In the genomic region with DNA sequence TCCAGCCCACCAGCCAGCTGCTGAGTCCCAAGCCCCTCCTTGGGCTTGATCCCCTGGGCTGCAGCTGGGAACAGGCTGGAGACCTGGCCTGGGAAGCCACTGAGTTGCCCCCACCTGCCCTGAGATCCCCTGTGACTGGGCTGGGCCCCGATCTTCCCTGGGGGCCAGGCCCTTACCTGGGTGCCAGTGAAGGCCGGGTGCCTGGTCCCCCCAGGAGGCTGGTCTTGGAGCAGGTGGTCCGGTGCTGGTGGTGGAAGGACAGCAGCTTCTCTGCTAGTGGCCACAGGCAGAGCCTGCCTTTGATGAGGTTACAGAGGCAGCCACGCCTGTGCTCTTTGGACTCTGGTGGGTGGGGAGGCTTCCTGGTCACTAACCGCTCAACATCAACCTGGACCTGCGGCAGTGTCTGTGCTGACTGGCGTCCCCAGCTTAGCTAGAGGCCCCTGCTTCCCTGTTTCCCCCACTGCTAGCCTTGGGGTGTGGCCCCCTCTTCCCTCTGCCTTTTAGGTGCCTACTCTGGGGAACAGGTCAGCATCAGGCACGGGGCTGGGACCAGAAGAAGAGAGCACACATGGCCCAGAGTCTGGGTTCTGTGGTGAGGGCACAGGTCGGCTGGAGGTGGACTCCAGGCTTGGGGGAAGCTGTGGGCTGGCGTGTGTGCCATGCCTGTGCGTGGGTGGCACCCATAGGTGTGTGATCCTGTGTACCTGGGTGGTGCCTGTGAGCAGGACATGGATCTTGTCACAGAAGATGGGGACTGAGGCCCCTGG, we compare ENCODE assay signal across 1 cellular context.
TF ChIP-seq lines count a peak whose summit lies in the region.

A gene with protein sequence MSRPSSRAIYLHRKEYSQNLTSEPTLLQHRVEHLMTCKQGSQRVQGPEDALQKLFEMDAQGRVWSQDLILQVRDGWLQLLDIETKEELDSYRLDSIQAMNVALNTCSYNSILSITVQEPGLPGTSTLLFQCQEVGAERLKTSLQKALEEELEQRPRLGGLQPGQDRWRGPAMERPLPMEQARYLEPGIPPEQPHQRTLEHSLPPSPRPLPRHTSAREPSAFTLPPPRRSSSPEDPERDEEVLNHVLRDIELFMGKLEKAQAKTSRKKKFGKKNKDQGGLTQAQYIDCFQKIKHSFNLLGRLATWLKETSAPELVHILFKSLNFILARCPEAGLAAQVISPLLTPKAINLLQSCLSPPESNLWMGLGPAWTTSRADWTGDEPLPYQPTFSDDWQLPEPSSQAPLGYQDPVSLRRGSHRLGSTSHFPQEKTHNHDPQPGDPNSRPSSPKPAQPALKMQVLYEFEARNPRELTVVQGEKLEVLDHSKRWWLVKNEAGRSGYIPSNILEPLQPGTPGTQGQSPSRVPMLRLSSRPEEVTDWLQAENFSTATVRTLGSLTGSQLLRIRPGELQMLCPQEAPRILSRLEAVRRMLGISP (minus strand): TSS at position 278 of the 770 bp plus-strand sequence. CDS start 2,174 bp downstream, outside the sequence.

TF ChIP-seq in HepG2, 621 proteins besides CTCF, POLR2A, EP300 and RAD21 (continued from another document):
- TF ChIP-seq, protein P1, sequence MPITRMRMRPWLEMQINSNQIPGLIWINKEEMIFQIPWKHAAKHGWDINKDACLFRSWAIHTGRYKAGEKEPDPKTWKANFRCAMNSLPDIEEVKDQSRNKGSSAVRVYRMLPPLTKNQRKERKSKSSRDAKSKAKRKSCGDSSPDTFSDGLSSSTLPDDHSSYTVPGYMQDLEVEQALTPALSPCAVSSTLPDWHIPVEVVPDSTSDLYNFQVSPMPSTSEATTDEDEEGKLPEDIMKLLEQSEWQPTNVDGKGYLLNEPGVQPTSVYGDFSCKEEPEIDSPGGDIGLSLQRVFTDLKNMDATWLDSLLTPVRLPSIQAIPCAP (CRISPR knock-in tag; IDR thresholded peaks at IDR 0.05; ENCODE audit: low read depth) = no peak
- TF ChIP-seq LCORL (IDR thresholded peaks at IDR 0.05) = no peak
- peak; percentile 86 for TF ChIP-seq LCORL (CRISPR knock-in tag; IDR thresholded peaks at IDR 0.05)
- no peak for TF ChIP-seq ZNF589 (CRISPR knock-in tag; conservative IDR thresholded peaks at IDR 0.05)
- TF ChIP-seq ZC3H4 (CRISPR knock-in tag; IDR thresholded peaks at IDR 0.05; ENCODE audit: borderline replicate concordance) = no peak
- no peak for TF ChIP-seq SIX4 (CRISPR knock-in tag; IDR thresholded peaks at IDR 0.05)
- TF ChIP-seq ZSCAN29 (CRISPR knock-in tag; conservative IDR thresholded peaks at IDR 0.05) = 0 out of 2 replicates have a peak, but pooled peaks have one; percentile 30
- TF ChIP-seq TCF12 (IDR thresholded peaks at IDR 0.05) = no peak
- peak; percentile 62; the same call in 1 of the 2 replicates for TF ChIP-seq TCF12 (CRISPR knock-in tag; IDR thresholded peaks at IDR 0.05)
- TF ChIP-seq, protein P2, sequence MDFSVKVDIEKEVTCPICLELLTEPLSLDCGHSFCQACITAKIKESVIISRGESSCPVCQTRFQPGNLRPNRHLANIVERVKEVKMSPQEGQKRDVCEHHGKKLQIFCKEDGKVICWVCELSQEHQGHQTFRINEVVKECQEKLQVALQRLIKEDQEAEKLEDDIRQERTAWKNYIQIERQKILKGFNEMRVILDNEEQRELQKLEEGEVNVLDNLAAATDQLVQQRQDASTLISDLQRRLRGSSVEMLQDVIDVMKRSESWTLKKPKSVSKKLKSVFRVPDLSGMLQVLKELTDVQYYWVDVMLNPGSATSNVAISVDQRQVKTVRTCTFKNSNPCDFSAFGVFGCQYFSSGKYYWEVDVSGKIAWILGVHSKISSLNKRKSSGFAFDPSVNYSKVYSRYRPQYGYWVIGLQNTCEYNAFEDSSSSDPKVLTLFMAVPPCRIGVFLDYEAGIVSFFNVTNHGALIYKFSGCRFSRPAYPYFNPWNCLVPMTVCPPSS (IDR thresholded peaks at IDR 0.05) = no peak
- 0 out of 2 replicates have a peak, but pooled peaks have one; percentile 63 for TF ChIP-seq THYN1 (CRISPR knock-in tag; IDR thresholded peaks at IDR 0.05; ENCODE audit: borderline replicate concordance, low read depth)
- TF ChIP-seq ZNF670 (CRISPR knock-in tag; IDR thresholded peaks at IDR 0.05; ENCODE audit: borderline replicate concordance) = no peak
- no peak for TF ChIP-seq PRPF4 (IDR thresholded peaks at IDR 0.05; ENCODE audit: low read depth, low read length, poor library complexity, severe bottlenecking)
- TF ChIP-seq STAG1 (CRISPR knock-in tag; IDR thresholded peaks at IDR 0.05) = no peak
- peak; percentile 45; the same call in 1 of the 2 replicates for TF ChIP-seq THAP11 (CRISPR knock-in tag; IDR thresholded peaks at IDR 0.05)
- no peak for TF ChIP-seq ZNF674 (CRISPR knock-in tag; IDR thresholded peaks at IDR 0.05; ENCODE audit: low read depth)
- no peak for TF ChIP-seq JUN (CRISPR knock-in tag; IDR thresholded peaks at IDR 0.05)
- TF ChIP-seq, protein P3, sequence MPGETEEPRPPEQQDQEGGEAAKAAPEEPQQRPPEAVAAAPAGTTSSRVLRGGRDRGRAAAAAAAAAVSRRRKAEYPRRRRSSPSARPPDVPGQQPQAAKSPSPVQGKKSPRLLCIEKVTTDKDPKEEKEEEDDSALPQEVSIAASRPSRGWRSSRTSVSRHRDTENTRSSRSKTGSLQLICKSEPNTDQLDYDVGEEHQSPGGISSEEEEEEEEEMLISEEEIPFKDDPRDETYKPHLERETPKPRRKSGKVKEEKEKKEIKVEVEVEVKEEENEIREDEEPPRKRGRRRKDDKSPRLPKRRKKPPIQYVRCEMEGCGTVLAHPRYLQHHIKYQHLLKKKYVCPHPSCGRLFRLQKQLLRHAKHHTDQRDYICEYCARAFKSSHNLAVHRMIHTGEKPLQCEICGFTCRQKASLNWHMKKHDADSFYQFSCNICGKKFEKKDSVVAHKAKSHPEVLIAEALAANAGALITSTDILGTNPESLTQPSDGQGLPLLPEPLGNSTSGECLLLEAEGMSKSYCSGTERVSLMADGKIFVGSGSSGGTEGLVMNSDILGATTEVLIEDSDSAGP (CRISPR knock-in tag; IDR thresholded peaks at IDR 0.05; ENCODE audit: borderline replicate concordance) = peak; percentile 87
- no peak for TF ChIP-seq NAIF1 (CRISPR knock-in tag; IDR thresholded peaks at IDR 0.05; ENCODE audit: borderline replicate concordance)
- TF ChIP-seq SALL2 (CRISPR knock-in tag; IDR thresholded peaks at IDR 0.05) = no peak
- TF ChIP-seq ZNF775 (CRISPR knock-in tag; IDR thresholded peaks at IDR 0.05; ENCODE audit: borderline replicate concordance) = no peak
- TF ChIP-seq, protein P4, sequence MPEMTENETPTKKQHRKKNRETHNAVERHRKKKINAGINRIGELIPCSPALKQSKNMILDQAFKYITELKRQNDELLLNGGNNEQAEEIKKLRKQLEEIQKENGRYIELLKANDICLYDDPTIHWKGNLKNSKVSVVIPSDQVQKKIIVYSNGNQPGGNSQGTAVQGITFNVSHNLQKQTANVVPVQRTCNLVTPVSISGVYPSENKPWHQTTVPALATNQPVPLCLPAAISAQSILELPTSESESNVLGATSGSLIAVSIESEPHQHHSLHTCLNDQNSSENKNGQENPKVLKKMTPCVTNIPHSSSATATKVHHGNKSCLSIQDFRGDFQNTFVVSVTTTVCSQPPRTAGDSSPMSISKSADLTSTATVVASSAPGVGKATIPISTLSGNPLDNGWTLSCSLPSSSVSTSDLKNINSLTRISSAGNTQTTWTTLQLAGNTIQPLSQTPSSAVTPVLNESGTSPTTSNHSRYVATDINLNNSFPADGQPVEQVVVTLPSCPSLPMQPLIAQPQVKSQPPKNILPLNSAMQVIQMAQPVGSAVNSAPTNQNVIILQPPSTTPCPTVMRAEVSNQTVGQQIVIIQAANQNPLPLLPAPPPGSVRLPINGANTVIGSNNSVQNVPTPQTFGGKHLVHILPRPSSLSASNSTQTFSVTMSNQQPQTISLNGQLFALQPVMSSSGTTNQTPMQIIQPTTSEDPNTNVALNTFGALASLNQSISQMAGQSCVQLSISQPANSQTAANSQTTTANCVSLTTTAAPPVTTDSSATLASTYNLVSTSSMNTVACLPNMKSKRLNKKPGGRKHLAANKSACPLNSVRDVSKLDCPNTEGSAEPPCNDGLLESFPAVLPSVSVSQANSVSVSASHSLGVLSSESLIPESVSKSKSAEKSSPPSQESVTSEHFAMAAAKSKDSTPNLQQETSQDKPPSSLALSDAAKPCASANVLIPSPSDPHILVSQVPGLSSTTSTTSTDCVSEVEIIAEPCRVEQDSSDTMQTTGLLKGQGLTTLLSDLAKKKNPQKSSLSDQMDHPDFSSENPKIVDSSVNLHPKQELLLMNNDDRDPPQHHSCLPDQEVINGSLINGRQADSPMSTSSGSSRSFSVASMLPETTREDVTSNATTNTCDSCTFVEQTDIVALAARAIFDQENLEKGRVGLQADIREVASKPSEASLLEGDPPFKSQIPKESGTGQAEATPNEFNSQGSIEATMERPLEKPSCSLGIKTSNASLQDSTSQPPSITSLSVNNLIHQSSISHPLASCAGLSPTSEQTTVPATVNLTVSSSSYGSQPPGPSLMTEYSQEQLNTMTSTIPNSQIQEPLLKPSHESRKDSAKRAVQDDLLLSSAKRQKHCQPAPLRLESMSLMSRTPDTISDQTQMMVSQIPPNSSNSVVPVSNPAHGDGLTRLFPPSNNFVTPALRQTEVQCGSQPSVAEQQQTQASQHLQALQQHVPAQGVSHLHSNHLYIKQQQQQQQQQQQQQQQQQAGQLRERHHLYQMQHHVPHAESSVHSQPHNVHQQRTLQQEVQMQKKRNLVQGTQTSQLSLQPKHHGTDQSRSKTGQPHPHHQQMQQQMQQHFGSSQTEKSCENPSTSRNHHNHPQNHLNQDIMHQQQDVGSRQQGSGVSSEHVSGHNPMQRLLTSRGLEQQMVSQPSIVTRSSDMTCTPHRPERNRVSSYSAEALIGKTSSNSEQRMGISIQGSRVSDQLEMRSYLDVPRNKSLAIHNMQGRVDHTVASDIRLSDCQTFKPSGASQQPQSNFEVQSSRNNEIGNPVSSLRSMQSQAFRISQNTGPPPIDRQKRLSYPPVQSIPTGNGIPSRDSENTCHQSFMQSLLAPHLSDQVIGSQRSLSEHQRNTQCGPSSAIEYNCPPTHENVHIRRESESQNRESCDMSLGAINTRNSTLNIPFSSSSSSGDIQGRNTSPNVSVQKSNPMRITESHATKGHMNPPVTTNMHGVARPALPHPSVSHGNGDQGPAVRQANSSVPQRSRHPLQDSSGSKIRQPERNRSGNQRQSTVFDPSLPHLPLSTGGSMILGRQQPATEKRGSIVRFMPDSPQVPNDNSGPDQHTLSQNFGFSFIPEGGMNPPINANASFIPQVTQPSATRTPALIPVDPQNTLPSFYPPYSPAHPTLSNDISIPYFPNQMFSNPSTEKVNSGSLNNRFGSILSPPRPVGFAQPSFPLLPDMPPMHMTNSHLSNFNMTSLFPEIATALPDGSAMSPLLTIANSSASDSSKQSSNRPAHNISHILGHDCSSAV (CRISPR knock-in tag; IDR thresholded peaks at IDR 0.05; ENCODE audit: borderline replicate concordance) = no peak
- no peak for TF ChIP-seq NFATC3 (CRISPR knock-in tag; IDR thresholded peaks at IDR 0.05)
- no peak for TF ChIP-seq ZNF20 (CRISPR knock-in tag; IDR thresholded peaks at IDR 0.05)
- TF ChIP-seq, protein P5, sequence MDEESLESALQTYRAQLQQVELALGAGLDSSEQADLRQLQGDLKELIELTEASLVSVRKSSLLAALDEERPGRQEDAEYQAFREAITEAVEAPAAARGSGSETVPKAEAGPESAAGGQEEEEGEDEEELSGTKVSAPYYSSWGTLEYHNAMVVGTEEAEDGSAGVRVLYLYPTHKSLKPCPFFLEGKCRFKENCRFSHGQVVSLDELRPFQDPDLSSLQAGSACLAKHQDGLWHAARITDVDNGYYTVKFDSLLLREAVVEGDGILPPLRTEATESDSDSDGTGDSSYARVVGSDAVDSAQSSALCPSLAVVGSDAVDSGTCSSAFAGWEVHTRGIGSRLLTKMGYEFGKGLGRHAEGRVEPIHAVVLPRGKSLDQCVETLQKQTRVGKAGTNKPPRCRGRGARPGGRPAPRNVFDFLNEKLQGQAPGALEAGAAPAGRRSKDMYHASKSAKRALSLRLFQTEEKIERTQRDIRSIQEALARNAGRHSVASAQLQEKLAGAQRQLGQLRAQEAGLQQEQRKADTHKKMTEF (CRISPR knock-in tag; IDR thresholded peaks at IDR 0.05) = peak; percentile 65
- no peak; the same call in 1 of the 2 replicates for TF ChIP-seq ZNF616 (CRISPR knock-in tag; IDR thresholded peaks at IDR 0.05; ENCODE audit: low read depth)
- no peak for TF ChIP-seq ZNF326 (CRISPR knock-in tag; IDR thresholded peaks at IDR 0.05; ENCODE audit: borderline replicate concordance)
- TF ChIP-seq ZSCAN22 (CRISPR knock-in tag; IDR thresholded peaks at IDR 0.05) = no peak
- TF ChIP-seq, protein P6, sequence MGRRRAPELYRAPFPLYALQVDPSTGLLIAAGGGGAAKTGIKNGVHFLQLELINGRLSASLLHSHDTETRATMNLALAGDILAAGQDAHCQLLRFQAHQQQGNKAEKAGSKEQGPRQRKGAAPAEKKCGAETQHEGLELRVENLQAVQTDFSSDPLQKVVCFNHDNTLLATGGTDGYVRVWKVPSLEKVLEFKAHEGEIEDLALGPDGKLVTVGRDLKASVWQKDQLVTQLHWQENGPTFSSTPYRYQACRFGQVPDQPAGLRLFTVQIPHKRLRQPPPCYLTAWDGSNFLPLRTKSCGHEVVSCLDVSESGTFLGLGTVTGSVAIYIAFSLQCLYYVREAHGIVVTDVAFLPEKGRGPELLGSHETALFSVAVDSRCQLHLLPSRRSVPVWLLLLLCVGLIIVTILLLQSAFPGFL (CRISPR knock-in tag; IDR thresholded peaks at IDR 0.05) = no peak
- no peak for TF ChIP-seq TEAD2 (CRISPR knock-in tag; IDR thresholded peaks at IDR 0.05)
- 0 out of 2 replicates have a peak, but pooled peaks have one; percentile 47 for TF ChIP-seq KDM2A (CRISPR knock-in tag; IDR thresholded peaks at IDR 0.05; ENCODE audit: borderline replicate concordance, low read depth)
- TF ChIP-seq NKX3-1 (CRISPR knock-in tag; IDR thresholded peaks at IDR 0.05) = no peak
- no peak for TF ChIP-seq SMARCE1 (IDR thresholded peaks at IDR 0.05; ENCODE audit: borderline replicate concordance)
- no peak for TF ChIP-seq ZNF143 (CRISPR knock-in tag; IDR thresholded peaks at IDR 0.05)
- no peak for TF ChIP-seq HOXA9 (CRISPR knock-in tag; IDR thresholded peaks at IDR 0.05; ENCODE audit: borderline replicate concordance)
- peak; percentile 55; the same call in 1 of the 2 replicates for TF ChIP-seq MTA1 (CRISPR knock-in tag; IDR thresholded peaks at IDR 0.05; ENCODE audit: borderline replicate concordance)
- TF ChIP-seq HNRNPUL1 (IDR thresholded peaks at IDR 0.05; ENCODE audit: low read depth, low read length) = no peak
- peak; percentile 39; the same call in 1 of the 2 replicates for TF ChIP-seq ZNF296 (CRISPR knock-in tag; conservative IDR thresholded peaks at IDR 0.05)
- peak; percentile 79 for TF ChIP-seq GATAD2A (CRISPR knock-in tag; IDR thresholded peaks at IDR 0.05)
- no peak for TF ChIP-seq ZNF570 (CRISPR knock-in tag; IDR thresholded peaks at IDR 0.05; ENCODE audit: borderline replicate concordance)
- no peak for TF ChIP-seq TBX3 (IDR thresholded peaks at IDR 0.05; ENCODE audit: borderline replicate concordance)
- peak; percentile 17; the same call in 1 of the 2 replicates for TF ChIP-seq ZKSCAN5 (CRISPR knock-in tag; IDR thresholded peaks at IDR 0.05)
- TF ChIP-seq ISX (CRISPR knock-in tag; conservative IDR thresholded peaks at IDR 0.05) = no peak
- TF ChIP-seq GATA4 (IDR thresholded peaks at IDR 0.05; ENCODE audit: borderline replicate concordance, low read depth) = peak; percentile 77; the same call in 1 of the 2 replicates
